ENCODE assay signal across 22 cellular contexts in genomic region chrX:154016366-154017076, GRCh38. TPM values are rescaled to one million over a fixed set of nuclear protein-coding genes. Genes with fewer than 3 reads are reported as not detected.
DNase-seq lines count a peak whose midpoint lies in the region; ATAC-seq, FAIRE-seq and TF ChIP-seq lines count a peak whose summit lies in the region.
"Had no signal": no experiment of that assay in that cellular context is flagged by ENCODE, and none has a peak within 500 bp of the region (broad histone marks: within the 10 kb centered on the region; RNA-seq: fewer than 3 reads in every experiment).

No MANE protein-coding gene starts in this region.

- no peaks in the 10 kb centered on the region for H3K79me2 ChIP-seq in mesendoderm (ENCODE audit: control insufficient read depth, insufficient read depth, low read length)

- no peak overlapping the region for H3K56ac ChIP-seq in mesendoderm (ENCODE audit: low read length)

- no peak overlapping the region for H4K5ac ChIP-seq in mesendoderm (ENCODE audit: low read length)

- peaks cover 22 to 85% (median 80%) of the 10 kb centered on the region in 11 experiments; a peak in 21 of 22 replicates for H4K20me1 ChIP-seq in BLaER1 treated with 17β-estradiol and CSF1 and Interleukin-3, amounts not matched to agents 10 nM and 100 nM

- no peak for FAIRE-seq in small intestine (lab: Jason Lieb, UNC)
- FAIRE-seq: RCC 7860 had no signal

- no peak overlapping the region for H2BK5ac ChIP-seq in mesendoderm (ENCODE audit: low read length)

- H4K8ac ChIP-seq in mesendoderm (ENCODE audit: low read depth, low read length): no peak overlapping the region

- H3K4me3 ChIP-seq in BLaER1 treated with 17β-estradiol and CSF1 and Interleukin-3, amounts not matched to agents 10 nM and 100 nM: peak overlapping the region in 6 of 10 experiments; percentile 73 to 82 (median 76); a peak in 8 of 20 replicates
- H3K4me3 ChIP-seq in HFF-Myc (replicated peaks; ENCODE audit: low read depth, low read length) (peak overlapping the region; percentile 64), small intestine (ENCODE audit: low read depth in 1 of 2, low read length in 2 of 2) (no peak overlapping the region), mesendoderm (ENCODE audit: low read length) (no peak overlapping the region)
- H3K4me3 ChIP-seq: SJSA1 had no signal

- ATAC-seq in GM19351 (IDR thresholded peaks at IDR 0.05; ENCODE audit: unreplicated experiment): no peak
- ATAC-seq: Right ventricle myocardium inferior had no signal

- no peak overlapping the region for H3K18ac ChIP-seq in mesendoderm (ENCODE audit: low read length)

- H3K27me3 ChIP-seq in BLaER1 treated with 17β-estradiol and CSF1 and Interleukin-3, amounts not matched to agents 10 nM and 100 nM: peaks cover 59 to 92% (median 84%) of the 10 kb centered on the region in 11 experiments
- H3K27me3 ChIP-seq in small intestine (ENCODE audit: control insufficient read depth in 2 of 2, insufficient read depth in 2 of 2, low read length in 2 of 2): no peaks in the 10 kb centered on the region
- H3K27me3 ChIP-seq in mesendoderm (ENCODE audit: insufficient read depth, low read length, poor library complexity): no peaks in the 10 kb centered on the region
- H3K27me3 ChIP-seq: SJSA1 had no signal

- H3K4ac ChIP-seq in mesendoderm (ENCODE audit: low read depth, low read length): no peak overlapping the region

- no peak overlapping the region for H2BK120ac ChIP-seq in mesendoderm (ENCODE audit: low read depth, low read length)

- no peak overlapping the region for H2BK15ac ChIP-seq in mesendoderm (replicated peaks; ENCODE audit: low read depth)

- peaks cover 50 to 67% (median 59%) of the 10 kb centered on the region in 11 experiments for H3K36me3 ChIP-seq in BLaER1 treated with 17β-estradiol and CSF1 and Interleukin-3, amounts not matched to agents 10 nM and 100 nM
- H3K36me3 ChIP-seq in small intestine (ENCODE audit: control insufficient read depth in 2 of 2, insufficient read depth in 2 of 2, low read length in 2 of 2) (peaks cover 0 to 4% of the 10 kb centered on the region in 2 donors), mesendoderm (ENCODE audit: control insufficient read depth, insufficient read depth, low read length) (no peaks in the 10 kb centered on the region)

- peak overlapping the region; percentile 78 to 95 (median 93) for H3K4me2 ChIP-seq in BLaER1 treated with 17β-estradiol and CSF1 and Interleukin-3, amounts not matched to agents 10 nM and 100 nM
- no peak overlapping the region for H3K4me2 ChIP-seq in mesendoderm (ENCODE audit: low read length)

- H3K4me1 ChIP-seq in BLaER1 treated with 17β-estradiol and CSF1 and Interleukin-3, amounts not matched to agents 10 nM and 100 nM: peaks cover 63 to 79% (median 76%) of the 10 kb centered on the region in 10 experiments
- H3K4me1 ChIP-seq in small intestine (ENCODE audit: control insufficient read depth in 2 of 2, insufficient read depth in 1 of 2, low read depth in 1 of 2, low read length in 1 of 2) (no peaks in the 10 kb centered on the region), mesendoderm (ENCODE audit: control insufficient read depth, low read depth, low read length) (no peaks in the 10 kb centered on the region)

- no peak for TF ChIP-seq CTCF in HFF-Myc (IDR thresholded peaks at IDR 0.05; ENCODE audit: low read depth, low read length, missing control alignments)
- no peak for TF ChIP-seq CTCF in VCaP (conservative IDR thresholded peaks at IDR 0.05)

- H3K9ac ChIP-seq in BLaER1 treated with 17β-estradiol and CSF1 and Interleukin-3, amounts not matched to agents 10 nM and 100 nM: peak overlapping the region; percentile 13 to 99 (median 93); a peak in 19 of 22 replicates
- no peak overlapping the region for H3K9ac ChIP-seq in mesendoderm (ENCODE audit: low read length)

- WGBS in small intestine, 3 donors: 47 to 72% (median 68%) methylated on average over 15 to 24 of the region's 24 CpGs
- no CpG with 5 or more reads among the region's 24 CpGs for WGBS in mesendoderm (ENCODE audit: extremely low coverage, insufficient coverage, low lambda C conversion rate)

- H3K27ac ChIP-seq in BLaER1 treated with 17β-estradiol and CSF1 and Interleukin-3, amounts not matched to agents 10 nM and 100 nM: peak overlapping the region in 3 of 11 experiments; percentile 7 to 35 (median 34); a peak in 4 of 22 replicates
- H3K27ac ChIP-seq in VCaP (peak overlapping the region; percentile 91; the same call in 1 of the 2 replicates), small intestine (ENCODE audit: low read depth in 1 of 2, low read length in 1 of 2) (no peak overlapping the region), mesendoderm (ENCODE audit: low read depth, low read length) (no peak overlapping the region)
- H3K27ac ChIP-seq: SJSA1 had no signal

- H3K79me1 ChIP-seq in mesendoderm (ENCODE audit: low read length): no peaks in the 10 kb centered on the region

- 0 out of 22 replicates have a peak, but pooled peaks cover 0 to 9% (median 0%) of the 10 kb centered on the region in 11 experiments for H3K9me3 ChIP-seq in BLaER1 treated with 17β-estradiol and CSF1 and Interleukin-3, amounts not matched to agents 10 nM and 100 nM (replicated peaks in 1 of 11)
- H3K9me3 ChIP-seq in small intestine (ENCODE audit: control insufficient read depth, low read depth): no peaks in the 10 kb centered on the region
- H3K9me3 ChIP-seq: SJSA1 had no signal

- DNase-seq in HFF-Myc (ENCODE audit: extremely low read depth, low read depth): no peak
- peak; percentile 65 for DNase-seq in small intestine
- DNase-seq in mesendoderm: no peak
- no peak for DNase-seq in DMS 273 (lab: John Stamatoyannopoulos, UW; ENCODE audit: unreplicated experiment)
- DNase-seq: C1 segment of cervical spinal cord; Calu3; CD8-positive, alpha-beta memory T cell; GDM1; MV-4-11; NCI-H1694; NCI-H2081; NCI-H2171; NCI-H345; NCI-H524; NCI-H774; OCI-M1 had no signal

- H3K23ac ChIP-seq in mesendoderm (ENCODE audit: low read length): no peak overlapping the region

- H2AK5ac ChIP-seq in mesendoderm (ENCODE audit: low read length): no peak overlapping the region

RNA-seq across cellular contexts. Expression of gene IRAK1, which starts 3.2 kb away (rescaled TPM):
- 100 to 1,000 TPM; 115 to 135 (median 118) TPM for polyA plus RNA-seq in small intestine
- polyA plus RNA-seq in mesendoderm (2013, experiment 1 of 2): 41.3 TPM
- 39.9 TPM for polyA plus RNA-seq in mesendoderm (2013, experiment 2 of 2)

RNA-seq across cellular contexts. Expression of gene TMEM187, which starts 44.0 kb away (rescaled TPM):
- 10 to 100 TPM in 1 of 3 donors, 1 to 10 TPM in 2; 4.2 to 10.1 (median 4.3) TPM for polyA plus RNA-seq in small intestine
- 1.2 TPM for polyA plus RNA-seq in mesendoderm (2013, experiment 1 of 2)
- polyA plus RNA-seq in mesendoderm (2013, experiment 2 of 2): 1.2 TPM

RNA-seq across cellular contexts. Expression of gene HCFC1, which starts 44.9 kb away (rescaled TPM):
- polyA plus RNA-seq in small intestine: 10 to 100 TPM in 1 of 3 donors, 1 to 10 TPM in 2; 7.6 to 29.6 (median 9.5) TPM
- 76.6 TPM for polyA plus RNA-seq in mesendoderm (2013, experiment 1 of 2)
- polyA plus RNA-seq in mesendoderm (2013, experiment 2 of 2): 74.0 TPM

Comparison
In these comparisons a context has a peak if more than half of its experiments do, and no peak if none do; other contexts are left out.
1. H3K4me3 ChIP-seq: peak in BLaER1 treated with 17β-estradiol and CSF1 and Interleukin-3, amounts not matched to agents 10 nM and 100 nM (6 of 10) and HFF-Myc (single experiment); none in small intestine (0 of 2) and mesendoderm (single experiment).